2 cellular contexts compared by ENCODE assay signal in genomic region chr20:17583126-17583525, GRCh38.
TF ChIP-seq lines count a peak whose summit lies in the region.

No MANE protein-coding gene starts in this region.

TF ChIP-seq in A549, 52 proteins besides CTCF, POLR2A, EP300 and RAD21 (continued from another document):
- TF ChIP-seq MAFK (IDR thresholded peaks at IDR 0.05; ENCODE audit: partially characterized antibody), result peak; percentile 99
- no peak for TF ChIP-seq SMC3 (IDR thresholded peaks at IDR 0.05)
- no peak for TF ChIP-seq E2F6 (IDR thresholded peaks at IDR 0.05; ENCODE audit: borderline replicate concordance, low read depth)
- peak; percentile 54; the same call in 1 of the 2 replicates for TF ChIP-seq EHMT2 (IDR thresholded peaks at IDR 0.05; ENCODE audit: low read depth)
- TF ChIP-seq NR3C1 (IDR thresholded peaks at IDR 0.05), result no peak

TF ChIP-seq in IMR-90, 13 proteins besides CTCF, POLR2A, EP300 and RAD21 (continued from another document):
- TF ChIP-seq FOS (IDR thresholded peaks at IDR 0.05; ENCODE audit: low read depth, low read length), result no peak
TF ChIP-seq in IMR-90: peak in this region for 2.
